In the genomic region with DNA sequence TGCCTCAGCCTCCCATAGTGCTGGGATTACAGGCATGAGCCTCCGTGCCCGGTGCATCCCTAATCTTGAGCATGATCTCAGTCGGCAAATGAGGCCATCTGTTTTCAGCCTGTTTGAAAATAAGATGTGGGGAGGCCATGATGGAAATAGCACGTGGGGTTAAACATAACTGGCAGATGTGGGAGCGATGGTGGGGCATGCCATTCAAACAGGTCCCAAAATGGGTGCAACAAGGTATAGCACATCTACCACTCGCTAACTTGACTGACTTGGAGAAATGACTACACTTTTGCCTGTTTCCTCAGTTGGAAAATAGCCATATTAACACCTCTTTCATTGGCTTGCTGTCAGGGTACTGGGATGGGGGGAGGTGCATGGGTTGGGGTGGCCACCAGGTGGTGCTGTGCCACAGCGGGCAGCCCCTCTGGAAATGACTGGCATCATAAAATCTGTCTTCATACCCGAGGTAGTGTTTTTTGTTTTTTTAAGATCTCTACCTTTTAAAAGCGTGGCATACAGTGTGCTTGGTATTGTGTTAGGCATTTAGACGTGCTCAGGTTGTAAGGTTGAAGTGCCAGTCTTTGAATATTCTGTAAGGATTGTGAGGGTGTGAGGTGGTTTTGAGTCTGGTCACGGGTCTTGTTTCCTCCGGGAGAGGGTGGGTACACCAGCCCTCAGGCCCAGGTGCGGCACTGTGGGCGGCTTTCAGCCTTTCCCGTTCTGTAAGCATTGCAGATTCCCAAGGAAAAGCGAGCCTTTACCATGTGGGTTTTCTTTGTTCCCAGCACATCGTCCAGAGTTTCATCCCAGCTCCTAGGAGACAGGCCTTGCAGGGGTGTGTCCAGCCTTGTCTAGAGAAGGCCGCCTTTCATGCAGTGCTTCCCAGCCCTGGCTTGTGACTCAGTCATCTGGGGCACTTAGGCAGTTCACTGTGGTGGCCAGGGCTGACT, we compare ENCODE assay signal across 1 cellular context.
TF ChIP-seq lines count a peak whose summit lies in the region.

No MANE protein-coding gene starts in this region.

TF ChIP-seq in HepG2, 621 proteins besides CTCF, POLR2A, EP300 and RAD21 (continued from another document and continues in another):
- TF ChIP-seq, protein P1, sequence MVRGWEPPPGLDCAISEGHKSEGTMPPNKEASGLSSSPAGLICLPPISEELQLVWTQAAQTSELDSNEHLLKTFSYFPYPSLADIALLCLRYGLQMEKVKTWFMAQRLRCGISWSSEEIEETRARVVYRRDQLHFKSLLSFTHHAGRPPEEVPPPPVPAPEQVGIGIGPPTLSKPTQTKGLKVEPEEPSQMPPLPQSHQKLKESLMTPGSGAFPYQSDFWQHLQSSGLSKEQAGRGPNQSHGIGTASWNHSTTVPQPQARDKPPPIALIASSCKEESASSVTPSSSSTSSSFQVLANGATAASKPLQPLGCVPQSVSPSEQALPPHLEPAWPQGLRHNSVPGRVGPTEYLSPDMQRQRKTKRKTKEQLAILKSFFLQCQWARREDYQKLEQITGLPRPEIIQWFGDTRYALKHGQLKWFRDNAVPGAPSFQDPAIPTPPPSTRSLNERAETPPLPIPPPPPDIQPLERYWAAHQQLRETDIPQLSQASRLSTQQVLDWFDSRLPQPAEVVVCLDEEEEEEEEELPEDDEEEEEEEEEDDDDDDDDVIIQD (CRISPR knock-in tag; IDR thresholded peaks at IDR 0.05; ENCODE audit: low read depth), result no peak
- TF ChIP-seq ARHGAP35 (CRISPR knock-in tag; IDR thresholded peaks at IDR 0.05; ENCODE audit: borderline replicate concordance) (no peak; the same call in 1 of the 2 replicates), ZNF234 (CRISPR knock-in tag; conservative IDR thresholded peaks at IDR 0.05) (no peak), JUN (CRISPR knock-in tag; IDR thresholded peaks at IDR 0.05) (no peak), ZNF430 (CRISPR knock-in tag; IDR thresholded peaks at IDR 0.05) (no peak), ZNF629 (CRISPR knock-in tag; conservative IDR thresholded peaks at IDR 0.05) (no peak), MTA1 (CRISPR knock-in tag; IDR thresholded peaks at IDR 0.05; ENCODE audit: borderline replicate concordance) (no peak), TRIM24 (CRISPR knock-in tag; IDR thresholded peaks at IDR 0.05) (no peak), NR3C1 (CRISPR knock-in tag; IDR thresholded peaks at IDR 0.05) (no peak), JUND (CRISPR knock-in tag; IDR thresholded peaks at IDR 0.05) (no peak), ATM (IDR thresholded peaks at IDR 0.05; ENCODE audit: borderline replicate concordance) (no peak), KAT8 (CRISPR knock-in tag; IDR thresholded peaks at IDR 0.05) (no peak), ZNF451 (CRISPR knock-in tag; IDR thresholded peaks at IDR 0.05) (no peak), ZSCAN30 (CRISPR knock-in tag; IDR thresholded peaks at IDR 0.05) (no peak), NONO (IDR thresholded peaks at IDR 0.05) (no peak), NONO (CRISPR knock-in tag; conservative IDR thresholded peaks at IDR 0.05) (peak; percentile 9; the same call in 1 of the 2 replicates), ZMYM2 (CRISPR knock-in tag; IDR thresholded peaks at IDR 0.05) (no peak), BORCS8-MEF2B (CRISPR knock-in tag; IDR thresholded peaks at IDR 0.05) (no peak; the same call in 1 of the 2 replicates), ZNF224 (CRISPR knock-in tag; IDR thresholded peaks at IDR 0.05) (no peak), SYNCRIP (IDR thresholded peaks at IDR 0.05; ENCODE audit: insufficient read depth, low read depth, low read length) (no peak), ZNF274 (CRISPR knock-in tag; IDR thresholded peaks at IDR 0.05) (no peak), ZNF773 (CRISPR knock-in tag; IDR thresholded peaks at IDR 0.05; ENCODE audit: borderline replicate concordance) (no peak), CBX2 (IDR thresholded peaks at IDR 0.05; ENCODE audit: low read depth, low read length) (no peak), CBX2 (CRISPR knock-in tag; IDR thresholded peaks at IDR 0.05; ENCODE audit: low read depth) (no peak), SOX5 (CRISPR knock-in tag; IDR thresholded peaks at IDR 0.05; ENCODE audit: borderline replicate concordance) (no peak), ZBTB38 (CRISPR knock-in tag; IDR thresholded peaks at IDR 0.05) (no peak), NR2F1 (CRISPR knock-in tag; IDR thresholded peaks at IDR 0.05) (no peak), ZFP62 (CRISPR knock-in tag; IDR thresholded peaks at IDR 0.05) (no peak), PAWR (CRISPR knock-in tag; IDR thresholded peaks at IDR 0.05; ENCODE audit: borderline replicate concordance) (no peak)
- TF ChIP-seq, protein P2, sequence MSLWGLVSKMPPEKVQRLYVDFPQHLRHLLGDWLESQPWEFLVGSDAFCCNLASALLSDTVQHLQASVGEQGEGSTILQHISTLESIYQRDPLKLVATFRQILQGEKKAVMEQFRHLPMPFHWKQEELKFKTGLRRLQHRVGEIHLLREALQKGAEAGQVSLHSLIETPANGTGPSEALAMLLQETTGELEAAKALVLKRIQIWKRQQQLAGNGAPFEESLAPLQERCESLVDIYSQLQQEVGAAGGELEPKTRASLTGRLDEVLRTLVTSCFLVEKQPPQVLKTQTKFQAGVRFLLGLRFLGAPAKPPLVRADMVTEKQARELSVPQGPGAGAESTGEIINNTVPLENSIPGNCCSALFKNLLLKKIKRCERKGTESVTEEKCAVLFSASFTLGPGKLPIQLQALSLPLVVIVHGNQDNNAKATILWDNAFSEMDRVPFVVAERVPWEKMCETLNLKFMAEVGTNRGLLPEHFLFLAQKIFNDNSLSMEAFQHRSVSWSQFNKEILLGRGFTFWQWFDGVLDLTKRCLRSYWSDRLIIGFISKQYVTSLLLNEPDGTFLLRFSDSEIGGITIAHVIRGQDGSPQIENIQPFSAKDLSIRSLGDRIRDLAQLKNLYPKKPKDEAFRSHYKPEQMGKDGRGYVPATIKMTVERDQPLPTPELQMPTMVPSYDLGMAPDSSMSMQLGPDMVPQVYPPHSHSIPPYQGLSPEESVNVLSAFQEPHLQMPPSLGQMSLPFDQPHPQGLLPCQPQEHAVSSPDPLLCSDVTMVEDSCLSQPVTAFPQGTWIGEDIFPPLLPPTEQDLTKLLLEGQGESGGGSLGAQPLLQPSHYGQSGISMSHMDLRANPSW (CRISPR knock-in tag; IDR thresholded peaks at IDR 0.05; ENCODE audit: borderline replicate concordance), result no peak
- TF ChIP-seq, protein P3, sequence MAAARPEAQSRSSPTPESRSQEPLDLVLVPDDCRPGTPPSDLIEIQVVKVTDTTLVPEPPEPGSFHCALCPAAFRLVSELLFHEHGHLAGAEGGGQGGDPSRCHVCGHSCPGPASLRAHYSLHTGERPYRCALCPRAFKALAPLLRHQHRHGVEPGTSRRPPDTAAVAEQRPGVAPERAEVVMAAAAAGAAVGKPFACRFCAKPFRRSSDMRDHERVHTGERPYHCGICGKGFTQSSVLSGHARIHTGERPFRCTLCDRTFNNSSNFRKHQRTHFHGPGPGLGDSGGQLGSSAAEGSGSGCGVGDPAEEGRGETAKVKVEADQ (CRISPR knock-in tag; IDR thresholded peaks at IDR 0.05; ENCODE audit: borderline replicate concordance), result no peak
- TF ChIP-seq, protein P4, sequence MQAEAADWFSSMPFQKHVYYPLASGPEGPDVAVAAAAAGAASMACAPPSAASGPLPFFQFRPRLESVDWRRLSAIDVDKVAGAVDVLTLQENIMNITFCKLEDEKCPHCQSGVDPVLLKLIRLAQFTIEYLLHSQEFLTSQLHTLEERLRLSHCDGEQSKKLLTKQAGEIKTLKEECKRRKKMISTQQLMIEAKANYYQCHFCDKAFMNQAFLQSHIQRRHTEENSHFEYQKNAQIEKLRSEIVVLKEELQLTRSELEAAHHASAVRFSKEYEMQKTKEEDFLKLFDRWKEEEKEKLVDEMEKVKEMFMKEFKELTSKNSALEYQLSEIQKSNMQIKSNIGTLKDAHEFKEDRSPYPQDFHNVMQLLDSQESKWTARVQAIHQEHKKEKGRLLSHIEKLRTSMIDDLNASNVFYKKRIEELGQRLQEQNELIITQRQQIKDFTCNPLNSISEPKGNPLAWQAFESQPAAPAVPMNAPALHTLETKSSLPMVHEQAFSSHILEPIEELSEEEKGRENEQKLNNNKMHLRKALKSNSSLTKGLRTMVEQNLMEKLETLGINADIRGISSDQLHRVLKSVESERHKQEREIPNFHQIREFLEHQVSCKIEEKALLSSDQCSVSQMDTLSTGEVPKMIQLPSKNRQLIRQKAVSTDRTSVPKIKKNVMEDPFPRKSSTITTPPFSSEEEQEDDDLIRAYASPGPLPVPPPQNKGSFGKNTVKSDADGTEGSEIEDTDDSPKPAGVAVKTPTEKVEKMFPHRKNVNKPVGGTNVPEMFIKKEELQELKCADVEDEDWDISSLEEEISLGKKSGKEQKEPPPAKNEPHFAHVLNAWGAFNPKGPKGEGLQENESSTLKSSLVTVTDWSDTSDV (CRISPR knock-in tag; IDR thresholded peaks at IDR 0.05), result no peak
- TF ChIP-seq, protein P5, sequence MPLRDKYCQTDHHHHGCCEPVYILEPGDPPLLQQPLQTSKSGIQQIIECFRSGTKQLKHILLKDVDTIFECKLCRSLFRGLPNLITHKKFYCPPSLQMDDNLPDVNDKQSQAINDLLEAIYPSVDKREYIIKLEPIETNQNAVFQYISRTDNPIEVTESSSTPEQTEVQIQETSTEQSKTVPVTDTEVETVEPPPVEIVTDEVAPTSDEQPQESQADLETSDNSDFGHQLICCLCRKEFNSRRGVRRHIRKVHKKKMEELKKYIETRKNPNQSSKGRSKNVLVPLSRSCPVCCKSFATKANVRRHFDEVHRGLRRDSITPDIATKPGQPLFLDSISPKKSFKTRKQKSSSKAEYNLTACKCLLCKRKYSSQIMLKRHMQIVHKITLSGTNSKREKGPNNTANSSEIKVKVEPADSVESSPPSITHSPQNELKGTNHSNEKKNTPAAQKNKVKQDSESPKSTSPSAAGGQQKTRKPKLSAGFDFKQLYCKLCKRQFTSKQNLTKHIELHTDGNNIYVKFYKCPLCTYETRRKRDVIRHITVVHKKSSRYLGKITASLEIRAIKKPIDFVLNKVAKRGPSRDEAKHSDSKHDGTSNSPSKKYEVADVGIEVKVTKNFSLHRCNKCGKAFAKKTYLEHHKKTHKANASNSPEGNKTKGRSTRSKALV (CRISPR knock-in tag; IDR thresholded peaks at IDR 0.05), result no peak
- TF ChIP-seq, protein P6, sequence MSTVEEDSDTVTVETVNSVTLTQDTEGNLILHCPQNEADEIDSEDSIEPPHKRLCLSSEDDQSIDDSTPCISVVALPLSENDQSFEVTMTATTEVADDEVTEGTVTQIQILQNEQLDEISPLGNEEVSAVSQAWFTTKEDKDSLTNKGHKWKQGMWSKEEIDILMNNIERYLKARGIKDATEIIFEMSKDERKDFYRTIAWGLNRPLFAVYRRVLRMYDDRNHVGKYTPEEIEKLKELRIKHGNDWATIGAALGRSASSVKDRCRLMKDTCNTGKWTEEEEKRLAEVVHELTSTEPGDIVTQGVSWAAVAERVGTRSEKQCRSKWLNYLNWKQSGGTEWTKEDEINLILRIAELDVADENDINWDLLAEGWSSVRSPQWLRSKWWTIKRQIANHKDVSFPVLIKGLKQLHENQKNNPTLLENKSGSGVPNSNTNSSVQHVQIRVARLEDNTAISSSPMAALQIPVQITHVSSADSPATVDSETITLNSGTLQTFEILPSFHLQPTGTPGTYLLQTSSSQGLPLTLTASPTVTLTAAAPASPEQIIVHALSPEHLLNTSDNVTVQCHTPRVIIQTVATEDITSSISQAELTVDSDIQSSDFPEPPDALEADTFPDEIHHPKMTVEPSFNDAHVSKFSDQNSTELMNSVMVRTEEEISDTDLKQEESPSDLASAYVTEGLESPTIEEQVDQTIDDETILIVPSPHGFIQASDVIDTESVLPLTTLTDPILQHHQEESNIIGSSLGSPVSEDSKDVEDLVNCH (CRISPR knock-in tag; IDR thresholded peaks at IDR 0.05), result no peak
- TF ChIP-seq, protein P7, sequence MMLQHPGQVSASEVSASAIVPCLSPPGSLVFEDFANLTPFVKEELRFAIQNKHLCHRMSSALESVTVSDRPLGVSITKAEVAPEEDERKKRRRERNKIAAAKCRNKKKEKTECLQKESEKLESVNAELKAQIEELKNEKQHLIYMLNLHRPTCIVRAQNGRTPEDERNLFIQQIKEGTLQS (CRISPR knock-in tag; IDR thresholded peaks at IDR 0.05), result no peak
- TF ChIP-seq, protein P8, sequence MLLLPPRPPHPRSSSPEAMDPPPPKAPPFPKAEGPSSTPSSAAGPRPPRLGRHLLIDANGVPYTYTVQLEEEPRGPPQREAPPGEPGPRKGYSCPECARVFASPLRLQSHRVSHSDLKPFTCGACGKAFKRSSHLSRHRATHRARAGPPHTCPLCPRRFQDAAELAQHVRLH (CRISPR knock-in tag; IDR thresholded peaks at IDR 0.05; ENCODE audit: borderline replicate concordance, low read depth), result peak; percentile 48; the same call in 1 of the 2 replicates
- TF ChIP-seq, protein P9, sequence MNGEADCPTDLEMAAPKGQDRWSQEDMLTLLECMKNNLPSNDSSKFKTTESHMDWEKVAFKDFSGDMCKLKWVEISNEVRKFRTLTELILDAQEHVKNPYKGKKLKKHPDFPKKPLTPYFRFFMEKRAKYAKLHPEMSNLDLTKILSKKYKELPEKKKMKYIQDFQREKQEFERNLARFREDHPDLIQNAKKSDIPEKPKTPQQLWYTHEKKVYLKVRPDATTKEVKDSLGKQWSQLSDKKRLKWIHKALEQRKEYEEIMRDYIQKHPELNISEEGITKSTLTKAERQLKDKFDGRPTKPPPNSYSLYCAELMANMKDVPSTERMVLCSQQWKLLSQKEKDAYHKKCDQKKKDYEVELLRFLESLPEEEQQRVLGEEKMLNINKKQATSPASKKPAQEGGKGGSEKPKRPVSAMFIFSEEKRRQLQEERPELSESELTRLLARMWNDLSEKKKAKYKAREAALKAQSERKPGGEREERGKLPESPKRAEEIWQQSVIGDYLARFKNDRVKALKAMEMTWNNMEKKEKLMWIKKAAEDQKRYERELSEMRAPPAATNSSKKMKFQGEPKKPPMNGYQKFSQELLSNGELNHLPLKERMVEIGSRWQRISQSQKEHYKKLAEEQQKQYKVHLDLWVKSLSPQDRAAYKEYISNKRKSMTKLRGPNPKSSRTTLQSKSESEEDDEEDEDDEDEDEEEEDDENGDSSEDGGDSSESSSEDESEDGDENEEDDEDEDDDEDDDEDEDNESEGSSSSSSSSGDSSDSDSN (CRISPR knock-in tag; IDR thresholded peaks at IDR 0.05), result 0 out of 2 replicates have a peak, but pooled peaks have one; percentile 14
- TF ChIP-seq, protein P10, sequence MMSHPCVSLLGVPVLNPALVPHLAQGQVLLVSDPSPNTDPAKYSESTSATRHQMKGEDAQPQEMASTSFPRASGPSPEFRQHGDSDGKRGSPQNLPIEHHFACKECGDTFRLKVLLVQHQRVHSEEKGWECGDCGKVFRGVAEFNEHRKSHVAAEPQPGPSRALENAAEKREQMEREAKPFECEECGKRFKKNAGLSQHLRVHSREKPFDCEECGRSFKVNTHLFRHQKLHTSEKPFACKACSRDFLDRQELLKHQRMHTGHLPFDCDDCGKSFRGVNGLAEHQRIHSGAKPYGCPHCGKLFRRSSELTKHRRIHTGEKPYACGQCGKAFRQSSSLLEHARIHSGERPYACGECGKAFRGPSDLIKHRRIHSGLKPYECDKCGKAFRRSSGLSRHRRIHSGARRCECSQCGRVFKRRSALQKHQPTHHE (CRISPR knock-in tag; IDR thresholded peaks at IDR 0.05; ENCODE audit: borderline replicate concordance), result 0 out of 2 replicates have a peak, but pooled peaks have one; percentile 64
